ENCODE assay signal across 25 cellular contexts in genomic region chr12:94979941-94980340, GRCh38.
"Had no signal": no experiment of that assay in that cellular context is flagged by ENCODE, and none has a peak within 500 bp of the region (broad histone marks: within the 10 kb centered on the region; RNA-seq: fewer than 3 reads in every experiment).

No MANE protein-coding gene starts in this region.

- H3K4me1 Mint-ChIP-seq: endodermal cell had no signal

- H3K36me3 ChIP-seq: brain microvascular endothelial cell had no signal

- H3K36me3 Mint-ChIP-seq: WTC11 had no signal

- H3K4me3 Mint-ChIP-seq: activated CD4-positive, alpha-beta memory T cell treated with anti-CD3 and anti-CD28 coated beads for 36 hours; activated CD8-positive, alpha-beta memory T cell treated with anti-CD3 and anti-CD28 coated beads, Interleukin-2, amount 10 ng/mL, durations not matched to agents 7 days and 5 days; activated CD8-positive, alpha-beta T cell treated with anti-CD3 and anti-CD28 coated beads, Interleukin-2, amount 10 ng/mL, durations not matched to agents 7 days and 5 days; activated naive CD4-positive, alpha-beta T cell treated with anti-CD3 and anti-CD28 coated beads for 36 hours; activated naive CD8-positive, alpha-beta T cell; activated T-helper 1 cell treated with anti-CD3 and anti-CD28 coated beads, Interleukin-12 subunit alpha, Interleukin-12 subunit beta, Interleukin-2, Interleukin-4 antibody, amounts not matched to agents 30 ng/mL and 10 ng/mL and 1 ng/mL, durations not matched to agents 14 hours and 24 hours and 36 hours; central memory CD8-positive, alpha-beta T cell; dendritic cell treated with granulocyte-macrophage colony-stimulating factor and Interleukin-4, amounts not matched to agents 40 ng/mL and 50 ng/mL, for 4 days; endodermal cell; T-helper 1 cell treated with Interleukin-12 subunit alpha and Interleukin-12 subunit beta and Interleukin-4 antibody, amounts not matched to agents 30 μg/mL and 1 μg/mL, for 36 hours; T-helper 2 cell treated with Interferon-gamma antibody and Interleukin-4, amounts not matched to agents 5 μg/mL and 100 μg/mL, for 36 hours; WTC11 had no signal

- H3K27ac ChIP-seq: brain microvascular endothelial cell, coronary artery, dorsolateral prefrontal cortex had no signal

- H3K27ac Mint-ChIP-seq: activated CD4-positive, alpha-beta memory T cell treated with anti-CD3 and anti-CD28 coated beads for 36 hours; activated CD8-positive, alpha-beta memory T cell treated with anti-CD3 and anti-CD28 coated beads, Interleukin-2, amount 10 ng/mL, durations not matched to agents 7 days and 5 days; activated CD8-positive, alpha-beta T cell treated with anti-CD3 and anti-CD28 coated beads, Interleukin-2, amount 10 ng/mL, durations not matched to agents 7 days and 5 days; activated naive CD4-positive, alpha-beta T cell treated with anti-CD3 and anti-CD28 coated beads for 36 hours; activated naive CD8-positive, alpha-beta T cell; activated T-helper 1 cell treated with anti-CD3 and anti-CD28 coated beads, Interleukin-12 subunit alpha, Interleukin-12 subunit beta, Interleukin-2, Interleukin-4 antibody, amounts not matched to agents 30 ng/mL and 10 ng/mL and 1 ng/mL, durations not matched to agents 14 hours and 24 hours and 36 hours; activated T-helper 2 cell treated with anti-CD3 and anti-CD28 coated beads, Interferon-gamma antibody, Interleukin-2, Interleukin-4, amounts not matched to agents 10 μg/mL and 5 μg/mL and 100 μg/mL, durations not matched to agents 14 hours and 24 hours and 36 hours; dendritic cell treated with granulocyte-macrophage colony-stimulating factor and Interleukin-4, amounts not matched to agents 40 ng/mL and 50 ng/mL, for 4 days; endodermal cell; T-helper 1 cell treated with Interleukin-12 subunit alpha and Interleukin-12 subunit beta and Interleukin-4 antibody, amounts not matched to agents 30 μg/mL and 1 μg/mL, for 36 hours; T-helper 2 cell treated with Interferon-gamma antibody and Interleukin-4, amounts not matched to agents 5 μg/mL and 100 μg/mL, for 36 hours; WTC11 had no signal

- H3K27me3 ChIP-seq: brain microvascular endothelial cell, dorsolateral prefrontal cortex had no signal

- H3K9me3 Mint-ChIP-seq: activated CD4-positive, alpha-beta memory T cell treated with anti-CD3 and anti-CD28 coated beads for 36 hours; activated naive CD4-positive, alpha-beta T cell treated with anti-CD3 and anti-CD28 coated beads for 36 hours; activated T-helper 1 cell treated with anti-CD3 and anti-CD28 coated beads, Interleukin-12 subunit alpha, Interleukin-12 subunit beta, Interleukin-2, Interleukin-4 antibody, amounts not matched to agents 30 ng/mL and 10 ng/mL and 1 ng/mL, durations not matched to agents 14 hours and 24 hours and 36 hours; activated T-helper 2 cell treated with anti-CD3 and anti-CD28 coated beads, Interferon-gamma antibody, Interleukin-2, Interleukin-4, amounts not matched to agents 10 μg/mL and 5 μg/mL and 100 μg/mL, durations not matched to agents 14 hours and 24 hours and 36 hours; central memory CD8-positive, alpha-beta T cell; dendritic cell treated with granulocyte-macrophage colony-stimulating factor and Interleukin-4, amounts not matched to agents 40 ng/mL and 50 ng/mL, for 4 days; endodermal cell; T-cell; T-helper 1 cell treated with Interleukin-12 subunit alpha and Interleukin-12 subunit beta and Interleukin-4 antibody, amounts not matched to agents 30 μg/mL and 1 μg/mL, for 36 hours; T-helper 2 cell treated with Interferon-gamma antibody and Interleukin-4, amounts not matched to agents 5 μg/mL and 100 μg/mL, for 36 hours; WTC11 had no signal

- H3K27me3 Mint-ChIP-seq: activated CD4-positive, alpha-beta memory T cell treated with anti-CD3 and anti-CD28 coated beads for 36 hours; activated CD8-positive, alpha-beta memory T cell treated with anti-CD3 and anti-CD28 coated beads, Interleukin-2, amount 10 ng/mL, durations not matched to agents 7 days and 5 days; activated naive CD8-positive, alpha-beta T cell; central memory CD8-positive, alpha-beta T cell; dendritic cell treated with granulocyte-macrophage colony-stimulating factor and Interleukin-4, amounts not matched to agents 40 ng/mL and 50 ng/mL, for 4 days; T-cell had no signal

- DNase-seq: activated CD4-positive, alpha-beta memory T cell treated with anti-CD3 and anti-CD28 coated beads for 36 hours; activated CD4-positive, alpha-beta T cell treated with anti-CD3 and anti-CD28 coated beads for 1 hour; activated CD4-positive, alpha-beta T cell treated with anti-CD3 and anti-CD28 coated beads for 4 hours; activated CD8-positive, alpha-beta memory T cell treated with anti-CD3 and anti-CD28 coated beads, Interleukin-2, amount 10 ng/mL, durations not matched to agents 7 days and 5 days; activated CD8-positive, alpha-beta memory T cell treated with anti-CD3 and anti-CD28 coated beads, Interleukin-2, amount 50 U/mL, for 4 hours; activated CD8-positive, alpha-beta T cell treated with anti-CD3 and anti-CD28 coated beads, Interleukin-2, amount 10 ng/mL, durations not matched to agents 7 days and 5 days; activated effector memory CD4-positive, alpha-beta T cell treated with anti-CD3 and anti-CD28 coated beads, Interleukin-2, amount 50 U/mL, for 16 hours; activated naive CD4-positive, alpha-beta T cell treated with anti-CD3 and anti-CD28 coated beads for 36 hours; activated T-cell treated with anti-CD3 and anti-CD28 coated beads, Interleukin-2, amount 50 U/mL, for 1 hour; activated T-cell treated with anti-CD3 and anti-CD28 coated beads, Interleukin-2, amount 50 U/mL, for 48 hours; amniotic stem cell; brain microvascular endothelial cell; dorsolateral prefrontal cortex; effector memory CD4-positive, alpha-beta T cell; endodermal cell; T-cell had no signal

- H3K4me3 ChIP-seq: coronary artery, dorsolateral prefrontal cortex had no signal
